In genomic region chr6:133241088-133241900, GRCh38 we compare ENCODE assay signal across 8 cellular contexts. TPM values are rescaled to one million over a fixed set of nuclear protein-coding genes. Genes with fewer than 3 reads are reported as not detected.
A peak's percentile ranks its signal among the peaks of the same experiment; 100 is the strongest.
DNase-seq lines count a peak whose midpoint lies in the region; ATAC-seq and TF ChIP-seq lines count a peak whose summit lies in the region.

Gene EYA4, plus strand, starts transcription at chr6:133241357. Its CDS starts 33,424 bp downstream, at chr6:133274781.

- H3K4me3 ChIP-seq in astrocyte of the spinal cord (ENCODE audit: low read depth, low read length) = peak within 1 kb of the TSS; percentile 43

- DNase-seq in activated naive CD8-positive, alpha-beta T cell treated with anti-CD3 and anti-CD28 coated beads for 36 hours = no peak
- DNase-seq in astrocyte of the spinal cord (ENCODE audit: low read depth, low spot score) (peak; percentile 26), iris pigment epithelial cell (ENCODE audit: low read depth) (peak; percentile 35), HUDEP-2 (lab: John Stamatoyannopoulos, UW; ENCODE audit: unreplicated experiment in 76 of 76) (no peak)
- DNase-seq in stimulated activated naive CD8-positive, alpha-beta T cell treated with anti-CD3 and anti-CD28 coated beads, Interleukin-15, amount 100 ng/mL, for 72 hours = peak in 1 of 2 donors; percentile 1

- peak within 1 kb of the TSS; percentile 47 for H3K4me3 Mint-ChIP-seq in activated naive CD8-positive, alpha-beta T cell
- H3K4me3 Mint-ChIP-seq in activated naive CD8-positive, alpha-beta T cell treated with anti-CD3 and anti-CD28 coated beads for 36 hours = no peak within 1 kb of the TSS
- H3K4me3 Mint-ChIP-seq in stimulated activated naive CD8-positive, alpha-beta T cell treated with anti-CD3 and anti-CD28 coated beads, Interleukin-15, amount 100 ng/mL, for 72 hours = peak within 1 kb of the TSS; percentile 61 to 79

- H3K27me3 Mint-ChIP-seq in activated naive CD8-positive, alpha-beta T cell = peaks cover 38% of the 10 kb centered on the region
- peaks cover 73% of the 10 kb centered on the region for H3K27me3 Mint-ChIP-seq in activated naive CD8-positive, alpha-beta T cell treated with anti-CD3 and anti-CD28 coated beads for 36 hours
- peaks cover 57% of the 10 kb centered on the region for H3K27me3 Mint-ChIP-seq in stimulated activated naive CD8-positive, alpha-beta T cell treated with anti-CD3 and anti-CD28 coated beads, Interleukin-15, amount 100 ng/mL, for 72 hours

- TF ChIP-seq CTCF in astrocyte of the spinal cord (IDR thresholded peaks at IDR 0.05; ENCODE audit: low read depth, low read length) = no peak

- H3K36me3 Mint-ChIP-seq in activated naive CD8-positive, alpha-beta T cell = no peaks in the 10 kb centered on the region
- no peaks in the 10 kb centered on the region for H3K36me3 Mint-ChIP-seq in activated naive CD8-positive, alpha-beta T cell treated with anti-CD3 and anti-CD28 coated beads for 36 hours

- no peak within 1 kb of the TSS for H3K27ac Mint-ChIP-seq in activated naive CD8-positive, alpha-beta T cell
- H3K27ac Mint-ChIP-seq in activated naive CD8-positive, alpha-beta T cell treated with anti-CD3 and anti-CD28 coated beads for 36 hours = no peak within 1 kb of the TSS
- H3K27ac Mint-ChIP-seq in stimulated activated naive CD8-positive, alpha-beta T cell treated with anti-CD3 and anti-CD28 coated beads, Interleukin-15, amount 100 ng/mL, for 72 hours = no peak within 1 kb of the TSS

- peaks cover 20% of the 10 kb centered on the region for H3K4me1 Mint-ChIP-seq in activated naive CD8-positive, alpha-beta T cell (ENCODE audit: low read depth)
- peaks cover 9% of the 10 kb centered on the region for H3K4me1 Mint-ChIP-seq in activated naive CD8-positive, alpha-beta T cell treated with anti-CD3 and anti-CD28 coated beads for 36 hours
- H3K4me1 Mint-ChIP-seq in stimulated activated naive CD8-positive, alpha-beta T cell treated with anti-CD3 and anti-CD28 coated beads, Interleukin-15, amount 100 ng/mL, for 72 hours = peaks cover 24% of the 10 kb centered on the region

- peak; percentile 33 for ATAC-seq in stimulated activated naive CD8-positive, alpha-beta T cell treated with anti-CD3 and anti-CD28 coated beads, Interleukin-15, amount 100 ng/mL, for 72 hours
- no peak for ATAC-seq in HG03521 (IDR thresholded peaks at IDR 0.05; ENCODE audit: unreplicated experiment)
- no peak for ATAC-seq in HG03039 (IDR thresholded peaks at IDR 0.05; ENCODE audit: unreplicated experiment)

- no peaks in the 10 kb centered on the region for H3K9me3 Mint-ChIP-seq in activated naive CD8-positive, alpha-beta T cell (ENCODE audit: low read depth)
- no peaks in the 10 kb centered on the region for H3K9me3 Mint-ChIP-seq in activated naive CD8-positive, alpha-beta T cell treated with anti-CD3 and anti-CD28 coated beads for 36 hours
- no peaks in the 10 kb centered on the region for H3K9me3 Mint-ChIP-seq in stimulated activated naive CD8-positive, alpha-beta T cell treated with anti-CD3 and anti-CD28 coated beads, Interleukin-15, amount 100 ng/mL, for 72 hours

- in situ Hi-C loops in astrocyte of the spinal cord (cut with HindIII; ENCODE audit: low sequenced_read_pairs) = no loop called here

RNA-seq across cellular contexts. Expression of gene EYA4, which starts in this region (rescaled TPM):
- total RNA-seq in activated naive CD8-positive, alpha-beta T cell treated with anti-CD3 and anti-CD28 coated beads for 36 hours = not detected

Comparison
In these comparisons a context has a peak if more than half of its experiments do, and no peak if none do; other contexts are left out.
1. DNase-seq: peak in astrocyte of the spinal cord (single experiment) and iris pigment epithelial cell (single experiment); none in activated naive CD8-positive, alpha-beta T cell treated with anti-CD3 and anti-CD28 coated beads for 36 hours (single experiment) and HUDEP-2 (0 of 76).